27 cellular contexts compared by ENCODE assay signal in genomic region chr12:124750149-124750656, GRCh38.
DNase-seq lines count a peak whose midpoint lies in the region; ATAC-seq, FAIRE-seq and TF ChIP-seq lines count a peak whose summit lies in the region.
"Had no signal": no experiment of that assay in that cellular context is flagged by ENCODE, and none has a peak within 500 bp of the region (broad histone marks: within the 10 kb centered on the region; RNA-seq: fewer than 3 reads in every experiment).

No MANE protein-coding gene starts in this region.

- ATAC-seq in A549 (no peak), right lobe of liver (peak; percentile 61 to 77 (median 68)), GM19023 (IDR thresholded peaks at IDR 0.05; ENCODE audit: unreplicated experiment) (no peak), psoas muscle (no peak)
- ATAC-seq: activated naive CD8-positive, alpha-beta T cell treated with anti-CD3 and anti-CD28 coated beads, Interleukin-2, amount 50 U/mL, for 24 hours; esophagus mucosa; left ventricle myocardium superior had no signal

- 82% methylated on average over 10 of the region's 10 CpGs for WGBS in A549 (ENCODE audit: missing lambda C conversion rate)
- 27% methylated on average over 3 of the region's 10 CpGs for WGBS in right lobe of liver (ENCODE audit: insufficient coverage, low coverage, low lambda C conversion rate, missing lambda C conversion rate)
- WGBS in psoas muscle, 3 donors = 88 to 94% (median 93%) methylated on average over 10 of the region's 10 CpGs

- no peak for TF ChIP-seq POLR2A in A549 (IDR thresholded peaks at IDR 0.05; ENCODE audit: low read length)
- peak; percentile 60 for TF ChIP-seq POLR2A in right lobe of liver (IDR thresholded peaks at IDR 0.05)

- peak overlapping the region; percentile 34 for H3K4me3 Mint-ChIP-seq in astrocyte (ENCODE audit: unreplicated experiment)
- H3K4me3 Mint-ChIP-seq in activated naive CD4-positive, alpha-beta T cell treated with anti-CD3 and anti-CD28 coated beads for 36 hours = no peak overlapping the region
- H3K4me3 Mint-ChIP-seq: activated naive CD8-positive, alpha-beta T cell treated with anti-CD3 and anti-CD28 coated beads, Interleukin-2, amount 50 U/mL, for 24 hours; CD8-positive, alpha-beta memory T cell; central memory CD8-positive, alpha-beta T cell; type B pancreatic cell had no signal

- H3K27ac Mint-ChIP-seq in astrocyte (ENCODE audit: unreplicated experiment) = no peak overlapping the region
- H3K27ac Mint-ChIP-seq in activated naive CD4-positive, alpha-beta T cell treated with anti-CD3 and anti-CD28 coated beads for 36 hours = no peak overlapping the region
- H3K27ac Mint-ChIP-seq: activated naive CD8-positive, alpha-beta T cell treated with anti-CD3 and anti-CD28 coated beads, Interleukin-2, amount 50 U/mL, for 24 hours; CD8-positive, alpha-beta memory T cell had no signal

- TF ChIP-seq EP300 in A549 (IDR thresholded peaks at IDR 0.05) = no peak

- no peaks in the 10 kb centered on the region for H3K79me2 ChIP-seq in astrocyte (ENCODE audit: insufficient read depth, low read length)

- peaks cover 4% of the 10 kb centered on the region for H3K27me3 Mint-ChIP-seq in astrocyte (ENCODE audit: low read depth, unreplicated experiment)
- H3K27me3 Mint-ChIP-seq in activated naive CD4-positive, alpha-beta T cell treated with anti-CD3 and anti-CD28 coated beads for 36 hours (ENCODE audit: low read depth) = peaks cover 11% of the 10 kb centered on the region
- H3K27me3 Mint-ChIP-seq: central memory CD8-positive, alpha-beta T cell; type B pancreatic cell had no signal

- H3K27me3 ChIP-seq in astrocyte (ENCODE audit: insufficient read depth, low read length) (no peaks in the 10 kb centered on the region), right lobe of liver (no peaks in the 10 kb centered on the region), psoas muscle (ENCODE audit: insufficient read depth in 3 of 3, low read length in 2 of 3) (no peaks in the 10 kb centered on the region)
- H3K27me3 ChIP-seq: BE2C had no signal

- H3K36me3 ChIP-seq in HEK293 (ENCODE audit: control insufficient read depth in 2 of 2, insufficient read depth in 1 of 2, low read length in 2 of 2) (no peaks in the 10 kb centered on the region), astrocyte (ENCODE audit: insufficient read depth, low read length) (no peaks in the 10 kb centered on the region), right lobe of liver (no peaks in the 10 kb centered on the region), psoas muscle (ENCODE audit: insufficient read depth in 1 of 2, low read depth in 1 of 2) (no peaks in the 10 kb centered on the region)
- H3K36me3 ChIP-seq: BE2C, prostate gland had no signal

- H2AFZ ChIP-seq in astrocyte (ENCODE audit: low read depth, low read length) = no peak overlapping the region

- peaks cover 5% of the 10 kb centered on the region for H3K9me3 Mint-ChIP-seq in astrocyte (ENCODE audit: unreplicated experiment)
- H3K9me3 Mint-ChIP-seq in activated naive CD4-positive, alpha-beta T cell treated with anti-CD3 and anti-CD28 coated beads for 36 hours = peaks cover 4% of the 10 kb centered on the region
- H3K9me3 Mint-ChIP-seq: activated naive CD8-positive, alpha-beta T cell treated with anti-CD3 and anti-CD28 coated beads, Interleukin-2, amount 50 U/mL, for 24 hours; central memory CD8-positive, alpha-beta T cell had no signal

- CTCF ChIA-PET in A549 (lab: Yijun Ruan, JAX) = interaction anchor here (0.5 to 9.7 kb wide), 15 partner anchors 12 to 403 kb away, joined by 3 to 101 read pairs (median 4); no protein-coding TSS in a partner anchor
- CTCF ChIA-PET in HEK293 (lab: Yijun Ruan, JAX) = interaction anchor here (0.5 to 1.0 kb wide), 5 partner anchors 16 to 703 kb away, joined by 3 to 5 read pairs (median 3); no protein-coding TSS in a partner anchor
- CTCF ChIA-PET in activated naive CD4-positive, alpha-beta T cell treated with anti-CD3 and anti-CD28 coated beads for 36 hours (lab: Charles Lee) = interaction anchor here (1.5 to 1.8 kb wide), 3 partner anchors 14 to 33 kb away, joined by 3 to 5 read pairs (median 5); no protein-coding TSS in a partner anchor

- FAIRE-seq in A549 (lab: Jason Lieb, UNC) (no peak), astrocyte (lab: Jason Lieb, UNC) (no peak)
- FAIRE-seq: GM18507, H54, keratinocyte had no signal

- H3K9me3 ChIP-seq in A549 (peaks cover 14% of the 10 kb centered on the region), HEK293 (ENCODE audit: control insufficient read depth, insufficient read depth, low read depth, low read length) (no peaks in the 10 kb centered on the region), astrocyte (ENCODE audit: insufficient read depth, low read depth, low read length) (no peaks in the 10 kb centered on the region), right lobe of liver (no peaks in the 10 kb centered on the region), psoas muscle (no peaks in the 10 kb centered on the region)
- H3K9me3 ChIP-seq: prostate gland had no signal

- H3K27ac ChIP-seq in A549 (peak overlapping the region; percentile 34 to 89; a peak in 5 of 6 replicates), HEK293 (ENCODE audit: extremely low read depth, low read depth, low read length) (no peak overlapping the region), astrocyte (ENCODE audit: low read depth, low read length) (no peak overlapping the region), right lobe of liver (peak overlapping the region; percentile 76 to 79 (median 78)), psoas muscle (no peak overlapping the region)
- H3K27ac ChIP-seq: prostate gland had no signal

- no peak for TF ChIP-seq RAD21 in A549 (conservative IDR thresholded peaks at IDR 0.05 in 1 of 2, IDR thresholded peaks at IDR 0.05 in 1 of 2)

- H3K4me1 Mint-ChIP-seq in astrocyte (ENCODE audit: low read depth, unreplicated experiment) = peaks cover 25% of the 10 kb centered on the region
- H3K4me1 Mint-ChIP-seq in activated naive CD4-positive, alpha-beta T cell treated with anti-CD3 and anti-CD28 coated beads for 36 hours (ENCODE audit: low read depth) = peaks cover 14% of the 10 kb centered on the region

- no peak for TF ChIP-seq CTCF in A549 (IDR thresholded peaks at IDR 0.05)
- no peak for TF ChIP-seq CTCF in HEK293 (tag by site-specific recombination; IDR thresholded peaks at IDR 0.05)
- no peak for TF ChIP-seq CTCF in astrocyte (IDR thresholded peaks at IDR 0.05; ENCODE audit: insufficient read depth, low read depth, low read length)
- TF ChIP-seq CTCF in right lobe of liver (IDR thresholded peaks at IDR 0.05) = no peak
- no peak for TF ChIP-seq CTCF in psoas muscle (IDR thresholded peaks at IDR 0.05)

- DNase-seq in A549 (ENCODE audit: low read depth in 1 of 2, low spot score in 1 of 2) = no peak
- no peak for DNase-seq in astrocyte (ENCODE audit: low read depth)
- DNase-seq in right lobe of liver = peak; percentile 73 to 90 (median 82)
- no peak for DNase-seq in hepatic stellate cell (ENCODE audit: low spot score)
- DNase-seq in activated naive CD4-positive, alpha-beta T cell treated with anti-CD3 and anti-CD28 coated beads for 36 hours = no peak
- DNase-seq in psoas muscle = no peak
- DNase-seq: activated CD4-positive, alpha-beta T cell treated with anti-CD3 and anti-CD28 coated beads, Interleukin-2, amount 50 U/mL, for 48 hours; activated naive CD8-positive, alpha-beta T cell treated with anti-CD3 and anti-CD28 coated beads, Interleukin-2, amount 50 U/mL, for 24 hours; activated T-cell treated with anti-CD3 and anti-CD28 coated beads, Interleukin-2, amount 50 U/mL, for 48 hours; CD8-positive, alpha-beta memory T cell; DMS 273 treated with DMSO at 0.1 percent for 48 hours; left ventricle myocardium superior; NCI-H1092; NCI-H187; occipital lobe; SIG-M5; stimulated activated CD4-positive, alpha-beta T cell treated with anti-CD3 and anti-CD28 coated beads, Interleukin-4, amount 100 ng/mL, for 24 hours had no signal

- H4K20me1 ChIP-seq in astrocyte (ENCODE audit: insufficient read depth, low read length) = no peaks in the 10 kb centered on the region

- H3K4me2 ChIP-seq in A549 (no peak overlapping the region), astrocyte (ENCODE audit: low read length) (no peak overlapping the region)

- POLR2A ChIA-PET in A549 (lab: Yijun Ruan, JAX) = no interaction called here
- POLR2A ChIA-PET in HEK293 (lab: Yijun Ruan, JAX) = no interaction called here

- no peaks in the 10 kb centered on the region for H3K36me3 Mint-ChIP-seq in astrocyte (ENCODE audit: low read depth, unreplicated experiment)
- no peaks in the 10 kb centered on the region for H3K36me3 Mint-ChIP-seq in activated naive CD4-positive, alpha-beta T cell treated with anti-CD3 and anti-CD28 coated beads for 36 hours (ENCODE audit: low read depth)
- H3K36me3 Mint-ChIP-seq: CD8-positive, alpha-beta memory T cell; type B pancreatic cell had no signal

- H3K4me3 ChIP-seq in A549 = no peak overlapping the region
- no peak overlapping the region for H3K4me3 ChIP-seq in HEK293 (ENCODE audit: low read depth, low read length)
- no peak overlapping the region for H3K4me3 ChIP-seq in astrocyte (ENCODE audit: insufficient read depth, low read depth, low read length)
- H3K4me3 ChIP-seq in right lobe of liver = no peak overlapping the region
- no peak overlapping the region for H3K4me3 ChIP-seq in psoas muscle
- H3K4me3 ChIP-seq: prostate gland had no signal

- H3K4me1 ChIP-seq in A549 (peaks cover 45% of the 10 kb centered on the region), HEK293 (ENCODE audit: control insufficient read depth, insufficient read depth, low read length) (peaks cover 5% of the 10 kb centered on the region; the same call in 1 of the 2 replicates), astrocyte (ENCODE audit: insufficient read depth, low read length) (peaks cover 36% of the 10 kb centered on the region), right lobe of liver (peaks cover 0 to 62% (median 31%) of the 10 kb centered on the region in 4 donors), psoas muscle (peaks cover 37% of the 10 kb centered on the region)

- no peak overlapping the region for H3K9ac ChIP-seq in astrocyte (ENCODE audit: low read length)

- intact Hi-C loops in right lobe of liver (cut with DNase I) (loop anchor here in 1 of 2 donors (10.0 kb wide), 1 partner anchor 375 kb away; no protein-coding TSS in a partner anchor), psoas muscle (cut with DNase I) (loop anchor here in 1 of 2 donors (5.0 kb wide), 1 partner anchor 233 kb away; no protein-coding TSS in a partner anchor)
- intact Hi-C loops in activated naive CD4-positive, alpha-beta T cell treated with anti-CD3 and anti-CD28 coated beads for 36 hours (cut with micrococcal nuclease) = no loop called here

TF ChIP-seq in A549, 52 proteins besides CTCF, POLR2A, EP300 and RAD21 (continues in another document):
- peak; percentile 46 for TF ChIP-seq ZFP36 (IDR thresholded peaks at IDR 0.05; ENCODE audit: borderline replicate concordance, partially characterized antibody)

TF ChIP-seq in HEK293, 187 proteins besides CTCF, POLR2A, EP300 and RAD21 (continues in another document):
- no peak for TF ChIP-seq ZNF426 (tag by site-specific recombination; IDR thresholded peaks at IDR 0.05)
- 0 out of 2 replicates have a peak, but pooled peaks have one; percentile 26 for TF ChIP-seq SCRT2 (tag by site-specific recombination; IDR thresholded peaks at IDR 0.05)
- TF ChIP-seq ZNF169 (tag by site-specific recombination; IDR thresholded peaks at IDR 0.05) = no peak
- TF ChIP-seq ZNF133 (tag by site-specific recombination; IDR thresholded peaks at IDR 0.05) = no peak
- peak; percentile 35 for TF ChIP-seq ZIC2 (tag by site-specific recombination; IDR thresholded peaks at IDR 0.05)
- no peak for TF ChIP-seq ZNF335 (tag by site-specific recombination; conservative IDR thresholded peaks at IDR 0.05)

Comparison
In these comparisons a context has a peak if more than half of its experiments do, and no peak if none do; other contexts are left out.
1. ATAC-seq: peak in right lobe of liver (4 of 4); none in A549 (0 of 2), GM19023 (single experiment) and psoas muscle (0 of 4).
2. DNase-seq: peak in right lobe of liver (3 of 3); none in A549 (0 of 2), astrocyte (single experiment), hepatic stellate cell (single experiment), activated naive CD4-positive, alpha-beta T cell treated with anti-CD3 and anti-CD28 coated beads for 36 hours (single experiment) and psoas muscle (0 of 2).
3. H3K27ac ChIP-seq: peak in A549 (2 of 2) and right lobe of liver (3 of 3); none in HEK293 (single experiment), astrocyte (single experiment) and psoas muscle (single experiment).